In genomic region chrX:129655547-129656248, GRCh38 we compare ENCODE assay signal across 10 cellular contexts. TPM values are rescaled to one million over a fixed set of nuclear protein-coding genes. Genes with fewer than 3 reads are reported as not detected.
DNase-seq lines count a peak whose midpoint lies in the region; ATAC-seq and TF ChIP-seq lines count a peak whose summit lies in the region.
"Had no signal": no experiment of that assay in that cellular context is flagged by ENCODE, and none has a peak within 500 bp of the region (broad histone marks: within the 10 kb centered on the region; RNA-seq: fewer than 3 reads in every experiment).

No MANE protein-coding gene starts in this region.

- no peak overlapping the region for H3K9ac ChIP-seq in PC-3 (ENCODE audit: low read length)

- CTCF ChIA-PET in PC-3 (lab: Charles Lee) = interaction anchor here (1.5 kb wide), 1 partner anchor 71 kb away, joined by 14 read pairs; no protein-coding TSS in a partner anchor

- H3K27ac ChIP-seq in PC-3 (ENCODE audit: low read length) = no peak overlapping the region
- H3K27ac ChIP-seq: transverse colon had no signal

- H3K9me3 ChIP-seq in PC-3 (ENCODE audit: low read length) = no peaks in the 10 kb centered on the region
- H3K9me3 ChIP-seq: sigmoid colon, transverse colon had no signal

- POLR2A ChIA-PET in PC-3 (lab: Charles Lee; ENCODE audit: unreplicated experiment) = no interaction called here

- no peaks in the 10 kb centered on the region for H3K9me2 ChIP-seq in PC-3 (replicated peaks; ENCODE audit: low read length)

- H3K79me2 ChIP-seq in PC-3 (ENCODE audit: low read length) = 0 out of 2 replicates have a peak, but pooled peaks cover 6% of the 10 kb centered on the region

- peaks cover 20% of the 10 kb centered on the region for H3K4me1 ChIP-seq in PC-3 (ENCODE audit: insufficient read depth, low read length)

- no peaks in the 10 kb centered on the region for H3K27me3 ChIP-seq in PC-3 (ENCODE audit: low read length)
- H3K27me3 ChIP-seq: sigmoid colon had no signal

- DNase-seq in ACHN (peak; percentile 8), ELF-1 (ENCODE audit: low read depth, low spot score) (peak; percentile 63), PC-3 (peak; percentile 56), epithelial cell of proximal tubule (ENCODE audit: low read depth) (no peak)
- DNase-seq in stimulated activated CD4-positive, alpha-beta T cell treated with anti-CD3 and anti-CD28 coated beads, Interleukin-1b, Interleukin-23, amount 100 ng/mL, for 48 hours = no peak
- DNase-seq: sigmoid colon, transverse colon had no signal

- in situ Hi-C loops in ACHN (cut with HindIII; ENCODE audit: low pct_ligation_motif_present, low pct_unique_long_range_greater_than_20kb, low sequenced_read_pairs) = no loop called here

- intact Hi-C loops in PC-3 (cut with micrococcal nuclease) = loop anchor here (1.0 to 5.0 kb wide), 4 partner anchors 42 to 168 kb away; no protein-coding TSS in a partner anchor

- BruUV-seq in PC-3 (replicated peaks; lab: Mats Ljungman, UMichigan) = no TSS peak

- no peak overlapping the region for H2AFZ ChIP-seq in PC-3 (ENCODE audit: low read length)

- H3K4me2 ChIP-seq in PC-3 (ENCODE audit: low read length) = peak overlapping the region; percentile 99; the same call in 1 of the 2 replicates

- H3K36me3 ChIP-seq in PC-3 (ENCODE audit: low read depth, low read length) = no peaks in the 10 kb centered on the region
- H3K36me3 ChIP-seq: sigmoid colon, transverse colon had no signal

- no peaks in the 10 kb centered on the region for H4K20me1 ChIP-seq in PC-3 (ENCODE audit: low read length)

- no peaks in the 10 kb centered on the region for H3F3A ChIP-seq in PC-3 (ENCODE audit: low read length, unreplicated experiment)

- TF ChIP-seq CTCF in PC-3 (conservative IDR thresholded peaks at IDR 0.05; ENCODE audit: low read depth, low read length) (peak; percentile 57), epithelial cell of proximal tubule (conservative IDR thresholded peaks at IDR 0.05; ENCODE audit: low read depth, low read length) (peak; percentile 37)

- no peak overlapping the region for H3K4me3 ChIP-seq in PC-3 (ENCODE audit: low read length)
- H3K4me3 ChIP-seq in epithelial cell of proximal tubule (ENCODE audit: low read depth, low read length) = no peak overlapping the region

- ATAC-seq in PC-3 (peak; percentile 37), HG02970 (IDR thresholded peaks at IDR 0.05; ENCODE audit: low FRiP score, unreplicated experiment) (no peak), HG03095 (IDR thresholded peaks at IDR 0.05; ENCODE audit: unreplicated experiment) (no peak), GM19463 (IDR thresholded peaks at IDR 0.05; ENCODE audit: unreplicated experiment) (no peak)

RNA-seq across cellular contexts. Expression of gene APLN, which starts 0.9 kb away (rescaled TPM):
- total RNA-seq in PC-3 (2014; rRNA removed) = 8.5 and 11.6 TPM in 2 replicates
- 0.36 and 1.8 TPM in 2 replicates for total RNA-seq in epithelial cell of proximal tubule
- total RNA-seq: transverse colon had no signal

Comparison
In these comparisons a context has a peak if more than half of its experiments do, and no peak if none do; other contexts are left out.
1. DNase-seq: peak in ACHN (single experiment), ELF-1 (single experiment) and PC-3 (single experiment); none in epithelial cell of proximal tubule (single experiment) and stimulated activated CD4-positive, alpha-beta T cell treated with anti-CD3 and anti-CD28 coated beads, Interleukin-1b, Interleukin-23, amount 100 ng/mL, for 48 hours (single experiment).